ENCODE assay signal across 23 cellular contexts in the genomic region with DNA sequence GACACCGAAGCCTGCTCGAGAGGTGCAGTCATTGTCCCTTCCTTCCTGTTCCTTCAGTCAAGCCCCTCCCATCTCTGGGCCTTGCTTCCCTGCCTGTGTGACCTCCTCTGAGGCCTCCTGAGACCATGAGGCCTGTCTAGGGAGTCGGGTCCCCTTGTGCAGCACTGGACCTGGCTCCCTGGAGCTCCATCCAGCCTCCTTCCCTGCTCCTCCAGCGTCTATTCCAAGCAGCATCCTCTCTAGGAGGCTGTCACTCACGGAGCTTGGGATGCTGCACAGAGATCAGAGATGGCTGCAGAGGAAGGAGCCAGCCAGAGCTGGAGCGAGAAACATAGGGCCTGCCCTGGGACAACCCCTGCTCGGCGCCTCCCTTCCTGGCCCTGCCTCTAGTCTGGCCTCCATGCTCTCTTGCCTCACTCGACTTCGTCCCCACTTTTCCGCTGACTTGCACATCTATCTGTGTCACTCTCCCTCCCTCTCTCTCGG.
DNase-seq lines count a peak whose midpoint lies in the region; ATAC-seq, FAIRE-seq and TF ChIP-seq lines count a peak whose summit lies in the region.
"Had no signal": no experiment of that assay in that cellular context is flagged by ENCODE, and none has a peak within 500 bp of the region (broad histone marks: within the 10 kb centered on the region; RNA-seq: fewer than 3 reads in every experiment).

No MANE protein-coding gene starts in this region.

- no peak for FAIRE-seq in A549 (lab: Jason Lieb, UNC)
- FAIRE-seq: endothelial cell of umbilical vein, keratinocyte had no signal

- H3K4me3 ChIP-seq in A549, result no peak overlapping the region
- no peak overlapping the region for H3K4me3 ChIP-seq in CD8-positive, alpha-beta T cell (ENCODE audit: low read depth, low read length)
- H3K4me3 ChIP-seq in foreskin fibroblast (ENCODE audit: low read depth in 1 of 2, low read length in 2 of 2), result no peak overlapping the region
- H3K4me3 ChIP-seq in hepatocyte, result no peak overlapping the region
- H3K4me3 ChIP-seq: coronary artery, thoracic aorta had no signal

- peaks cover 27% of the 10 kb centered on the region for H3K4me1 ChIP-seq in A549
- peaks cover 3% of the 10 kb centered on the region for H3K4me1 ChIP-seq in CD8-positive, alpha-beta T cell (ENCODE audit: insufficient read depth, low read length)
- H3K4me1 ChIP-seq in hepatocyte (ENCODE audit: insufficient read depth), result peaks cover 11% of the 10 kb centered on the region
- H3K4me1 ChIP-seq: Caco-2 had no signal

- H3K27ac ChIP-seq in A549 (no peak overlapping the region), hepatocyte (no peak overlapping the region)
- no peak overlapping the region for H3K27ac ChIP-seq in CD8-positive, alpha-beta T cell (ENCODE audit: low read depth, low read length)
- H3K27ac ChIP-seq: coronary artery, thoracic aorta had no signal

- CTCF ChIA-PET in A549 (lab: Yijun Ruan, JAX), result interaction anchor here (0.7 kb wide), 1 partner anchor 62 kb away, joined by 4 read pairs; no protein-coding TSS in a partner anchor
- CTCF ChIA-PET in CD8-positive, alpha-beta T cell (lab: Charles Lee), result interaction anchor here (1.8 kb wide), 1 partner anchor 8 kb away, joined by 4 read pairs; no protein-coding TSS in a partner anchor

- no peaks in the 10 kb centered on the region for H3K9me3 Mint-ChIP-seq in CD8-positive, alpha-beta T cell
- no peaks in the 10 kb centered on the region for H3K9me3 Mint-ChIP-seq in central memory CD8-positive, alpha-beta T cell
- no peaks in the 10 kb centered on the region for H3K9me3 Mint-ChIP-seq in nephron

- no peaks in the 10 kb centered on the region for H3K9me2 ChIP-seq in hepatocyte (replicated peaks; ENCODE audit: insufficient read depth)

- H3K36me3 ChIP-seq in CD8-positive, alpha-beta T cell (ENCODE audit: insufficient read depth, low read length), result no peaks in the 10 kb centered on the region
- no peaks in the 10 kb centered on the region for H3K36me3 ChIP-seq in hepatocyte (replicated peaks; ENCODE audit: insufficient read depth, low read depth)
- H3K36me3 ChIP-seq: thoracic aorta had no signal

- H3K27me3 ChIP-seq in CD8-positive, alpha-beta T cell (ENCODE audit: insufficient read depth, low read length), result no peaks in the 10 kb centered on the region
- H3K27me3 ChIP-seq in hepatocyte, result no peaks in the 10 kb centered on the region

- WGBS in A549 (ENCODE audit: missing lambda C conversion rate), result 71% methylated on average over 12 of the region's 12 CpGs
- WGBS in hepatocyte (ENCODE audit: low lambda C conversion rate, missing lambda C conversion rate), result 89% methylated on average over 12 of the region's 12 CpGs

- peaks cover 2% of the 10 kb centered on the region for H3K36me3 Mint-ChIP-seq in CD8-positive, alpha-beta T cell
- H3K36me3 Mint-ChIP-seq in central memory CD8-positive, alpha-beta T cell (ENCODE audit: insufficient read depth), result peaks cover 4% of the 10 kb centered on the region
- no peaks in the 10 kb centered on the region for H3K36me3 Mint-ChIP-seq in nephron (ENCODE audit: low read depth)

- H3K27ac Mint-ChIP-seq in CD8-positive, alpha-beta T cell, result peak overlapping the region; percentile 52
- peak overlapping the region; percentile 5 for H3K27ac Mint-ChIP-seq in central memory CD8-positive, alpha-beta T cell (ENCODE audit: low read depth)
- H3K27ac Mint-ChIP-seq in nephron, result peak overlapping the region in 2 of 3 experiments; percentile 38 to 54
- H3K27ac Mint-ChIP-seq: activated naive CD8-positive, alpha-beta T cell had no signal

- TF ChIP-seq CTCF in A549 (IDR thresholded peaks at IDR 0.05) (no peak), nephron (IDR thresholded peaks at IDR 0.05; ENCODE audit: unreplicated experiment in 3 of 3) (no peak), foreskin fibroblast (IDR thresholded peaks at IDR 0.05; ENCODE audit: low read depth, low read length) (no peak), hepatocyte (IDR thresholded peaks at IDR 0.05; ENCODE audit: poor library complexity) (no peak)
- TF ChIP-seq CTCF in CD8-positive, alpha-beta T cell (IDR thresholded peaks at IDR 0.05), result no peak

- H3K4me2 ChIP-seq in A549 (no peak overlapping the region), hepatocyte (no peak overlapping the region)

- H3K9me3 ChIP-seq in A549 (no peaks in the 10 kb centered on the region), hepatocyte (ENCODE audit: low read depth) (no peaks in the 10 kb centered on the region)
- no peaks in the 10 kb centered on the region for H3K9me3 ChIP-seq in CD8-positive, alpha-beta T cell (ENCODE audit: low read length)
- H3K9me3 ChIP-seq: Caco-2, thoracic aorta had no signal

- DNase-seq in A549 (ENCODE audit: low read depth in 1 of 2, low spot score in 1 of 2) (no peak), foreskin fibroblast (no peak), hepatocyte (ENCODE audit: low spot score) (no peak)
- peak in 1 of 7 experiments; percentile 27 for DNase-seq in CD8-positive, alpha-beta T cell
- peak; percentile 6 to 9 for DNase-seq in central memory CD8-positive, alpha-beta T cell (ENCODE audit: low spot score in 2 of 2)
- DNase-seq in effector CD8-positive, alpha-beta T cell (lab: John Stamatoyannopoulos, UW), result no peak
- DNase-seq: Caco-2, EL, hippocampal formation, NCI-H1092 treated with DMSO at 0.1 percent for 48 hours, NCI-H2081, NCI-H446, RPMI8226, T-helper 9 cell had no signal

- POLR2A ChIA-PET in A549 (lab: Yijun Ruan, JAX), result no interaction called here
- POLR2A ChIA-PET in CD8-positive, alpha-beta T cell (lab: Charles Lee), result no interaction called here

- no peak overlapping the region for H2AFZ ChIP-seq in hepatocyte

- intact Hi-C loops in CD8-positive, alpha-beta T cell (cut with DNase I, micrococcal nuclease), result no loop called here

- no peak for TF ChIP-seq POLR2A in A549 (IDR thresholded peaks at IDR 0.05; ENCODE audit: low read length)

- TF ChIP-seq RAD21 in A549 (conservative IDR thresholded peaks at IDR 0.05 in 1 of 2, IDR thresholded peaks at IDR 0.05 in 1 of 2), result no peak

- ATAC-seq in A549, result no peak
- no peak for ATAC-seq in CD8-positive, alpha-beta T cell
- ATAC-seq in central memory CD8-positive, alpha-beta T cell (replicated peaks; ENCODE audit: extremely low read depth, poor library complexity, severe bottlenecking), result no peak
- ATAC-seq in GM18868 (IDR thresholded peaks at IDR 0.05; ENCODE audit: unreplicated experiment), result no peak
- ATAC-seq: activated CD4-positive, CD25-positive, alpha-beta regulatory T cell treated with anti-CD3 and anti-CD28 coated beads, Interleukin-2, amount 50 U/mL, for 24 hours; SK-N-SH treated with all-trans-retinoic acid at 6 μM for 48 hours had no signal

- peaks cover 18% of the 10 kb centered on the region for H3K4me1 Mint-ChIP-seq in CD8-positive, alpha-beta T cell (ENCODE audit: low read depth)
- H3K4me1 Mint-ChIP-seq in central memory CD8-positive, alpha-beta T cell, result peaks cover 32% of the 10 kb centered on the region
- H3K4me1 Mint-ChIP-seq in nephron, result peaks cover 56% of the 10 kb centered on the region

- H4K20me1 ChIP-seq in hepatocyte (ENCODE audit: insufficient read depth, poor library complexity, severe bottlenecking), result no peaks in the 10 kb centered on the region

- no peaks in the 10 kb centered on the region for H3K79me2 ChIP-seq in hepatocyte

- no peaks in the 10 kb centered on the region for H3K27me3 Mint-ChIP-seq in CD8-positive, alpha-beta T cell (ENCODE audit: low read depth)
- H3K27me3 Mint-ChIP-seq in central memory CD8-positive, alpha-beta T cell, result no peaks in the 10 kb centered on the region
- H3K27me3 Mint-ChIP-seq in nephron (ENCODE audit: low read depth), result peaks cover 34% of the 10 kb centered on the region
- H3K27me3 Mint-ChIP-seq: activated naive CD8-positive, alpha-beta T cell had no signal

- no peak for TF ChIP-seq EP300 in A549 (IDR thresholded peaks at IDR 0.05)

- no peak overlapping the region for H3K4me3 Mint-ChIP-seq in CD8-positive, alpha-beta T cell
- no peak overlapping the region for H3K4me3 Mint-ChIP-seq in central memory CD8-positive, alpha-beta T cell
- peak overlapping the region in 1 of 3 experiments; percentile 13 for H3K4me3 Mint-ChIP-seq in nephron
- H3K4me3 Mint-ChIP-seq: activated naive CD8-positive, alpha-beta T cell had no signal

TF ChIP-seq in A549, 52 proteins besides CTCF, POLR2A, EP300 and RAD21:
- TF ChIP-seq MAFK (IDR thresholded peaks at IDR 0.05; ENCODE audit: partially characterized antibody) (peak; percentile 60), MAZ (IDR thresholded peaks at IDR 0.05; ENCODE audit: borderline replicate concordance, low read depth, low read length) (no peak), GATA3 (IDR thresholded peaks at IDR 0.05; ENCODE audit: borderline replicate concordance) (no peak)

Comparison
In these comparisons a context has a peak if more than half of its experiments do, and no peak if none do; other contexts are left out.
1. DNase-seq: peak in central memory CD8-positive, alpha-beta T cell (2 of 2); none in A549 (0 of 2), effector CD8-positive, alpha-beta T cell (single experiment), foreskin fibroblast (0 of 2) and hepatocyte (single experiment).
2. Peak in every context shown above with its lines, with median percentiles within 50 percentile points of each other: H3K27ac Mint-ChIP-seq.